ENCODE assay signal across 21 cellular contexts in genomic region chr16:83743720-83744119, GRCh38.
DNase-seq lines count a peak whose midpoint lies in the region; TF ChIP-seq lines count a peak whose summit lies in the region.
"Had no signal": no experiment of that assay in that cellular context is flagged by ENCODE, and none has a peak within 500 bp of the region (broad histone marks: within the 10 kb centered on the region; RNA-seq: fewer than 3 reads in every experiment).

No MANE protein-coding gene starts in this region.

- CTCF ChIA-PET in OCI-LY7 (lab: Charles Lee; ENCODE audit: unreplicated experiment), result no interaction called here

- intact Hi-C loops in OCI-LY7 (cut with micrococcal nuclease; ENCODE audit: unreplicated experiment), result no loop called here

- no peaks in the 10 kb centered on the region for H3K9me3 ChIP-seq in mesodermal cell (ENCODE audit: control insufficient read depth, low read length)
- H3K9me3 ChIP-seq in OCI-LY7 (ENCODE audit: low read length), result no peaks in the 10 kb centered on the region
- H3K9me3 ChIP-seq: Caco-2, MG63, SJCRH30 had no signal

- whole genome bisulfite sequencing in mesodermal cell (ENCODE audit: insufficient coverage in 2 of 2), 2 experiments, result 90 to 100% methylated on average over 2 to 3 of the region's 6 CpGs

- H3K4me1 ChIP-seq in mesodermal cell (ENCODE audit: control insufficient read depth, insufficient read depth, low read length, poor library complexity, severe bottlenecking) (peaks cover 8% of the 10 kb centered on the region), OCI-LY7 (ENCODE audit: insufficient read depth, low read length, poor library complexity, severe bottlenecking) (no peaks in the 10 kb centered on the region)
- H3K4me1 ChIP-seq: Caco-2, SJCRH30 had no signal

- no peak for TF ChIP-seq CTCF in OCI-LY7 (conservative IDR thresholded peaks at IDR 0.05; ENCODE audit: low read length)

- BruUV-seq in OCI-LY7 (replicated peaks; lab: Mats Ljungman, UMichigan), result no TSS peak

- H3K79me2 ChIP-seq in OCI-LY7 (ENCODE audit: insufficient read depth, low read depth, low read length), result no peaks in the 10 kb centered on the region

- H3K4me3 ChIP-seq in mesodermal cell (ENCODE audit: extremely low read depth, insufficient read depth, low read length, poor library complexity, severe bottlenecking) (no peak overlapping the region), OCI-LY7 (ENCODE audit: low read depth, low read length, poor library complexity, severe bottlenecking) (no peak overlapping the region)
- H3K4me3 ChIP-seq: MG63, SJCRH30 had no signal

- H2AFZ ChIP-seq in OCI-LY7 (ENCODE audit: low read length), result no peak overlapping the region

- H3K4me2 ChIP-seq in OCI-LY7 (ENCODE audit: low read length), result no peak overlapping the region

- H3K36me3 ChIP-seq in mesodermal cell (ENCODE audit: control insufficient read depth, insufficient read depth, low read length) (no peaks in the 10 kb centered on the region), OCI-LY7 (ENCODE audit: insufficient read depth, low read length) (no peaks in the 10 kb centered on the region)
- H3K36me3 ChIP-seq: MG63, SJCRH30 had no signal

- peak; percentile 22 for DNase-seq in ELF-1 (ENCODE audit: low read depth, low spot score)
- no peak for DNase-seq in substantia nigra (lab: John Stamatoyannopoulos, UW)
- DNase-seq in OCI-LY7 (ENCODE audit: low spot score), result no peak
- no peak for DNase-seq in ecto neural progenitor cell (ENCODE audit: low spot score)
- DNase-seq in NCI-H2107 treated with DMSO at 0.1 percent for 48 hours (lab: John Stamatoyannopoulos, UW; ENCODE audit: unreplicated experiment), result no peak
- DNase-seq: Caco-2; CD4-positive, CD25-positive, alpha-beta regulatory T cell; DMS 273 treated with DMSO at 0.1 percent for 48 hours; DMS79 treated with DMSO at 0.1 percent for 48 hours; H7; Kasumi-1; MG63; NCI-H1417; NCI-H2227 treated with DMSO at 0.1 percent for 48 hours; NCI-H510A treated with DMSO at 0.1 percent for 48 hours; NCI-H774; NK-92 treated with Interleukin-12 subunit alpha and Interleukin-12 subunit beta, amount 100 ng/mL, for 24 hours; OCI-M1; SJCRH30 had no signal

- no peaks in the 10 kb centered on the region for H4K20me1 ChIP-seq in OCI-LY7 (ENCODE audit: insufficient read depth, low read length)

- H3K27ac ChIP-seq in cingulate gyrus (ENCODE audit: low read depth, low read length), result peak overlapping the region; percentile 44
- H3K27ac ChIP-seq in mesodermal cell (ENCODE audit: low read depth, low read length, severe bottlenecking), result peak overlapping the region; percentile 50
- peak overlapping the region; percentile 79 for H3K27ac ChIP-seq in substantia nigra (ENCODE audit: low read depth, low read length, poor library complexity, severe bottlenecking)
- H3K27ac ChIP-seq in OCI-LY7 (ENCODE audit: low read depth, low read length, poor library complexity, severe bottlenecking), result no peak overlapping the region
- H3K27ac ChIP-seq: SJCRH30 had no signal

- H3K9me2 ChIP-seq in OCI-LY7 (ENCODE audit: insufficient read depth, low read length), result no peaks in the 10 kb centered on the region

- POLR2A ChIA-PET in OCI-LY7 (lab: Charles Lee), result no interaction called here
